In genomic region chr12:101969-102878, GRCh38 we compare ENCODE assay signal across 2 cellular contexts.
TF ChIP-seq lines count a peak whose summit lies in the region.

No MANE protein-coding gene starts in this region.

TF ChIP-seq in HCT116, 20 proteins besides CTCF, POLR2A, EP300 and RAD21 (continued from another document):
- no peak for TF ChIP-seq EGR1 (IDR thresholded peaks at IDR 0.05; ENCODE audit: low read depth)
- no peak for TF ChIP-seq EZH2 (IDR thresholded peaks at IDR 0.05)
- TF ChIP-seq YY1 (IDR thresholded peaks at IDR 0.05; ENCODE audit: extremely low read depth, insufficient replicate concordance, low read depth, low read length), result no peak
- TF ChIP-seq CBX3 (IDR thresholded peaks at IDR 0.05; ENCODE audit: low read depth), result no peak
- TF ChIP-seq ZFX (IDR thresholded peaks at IDR 0.05), result no peak
- no peak for TF ChIP-seq SIN3A (IDR thresholded peaks at IDR 0.05; ENCODE audit: low read depth)
- TF ChIP-seq, protein P1, sequence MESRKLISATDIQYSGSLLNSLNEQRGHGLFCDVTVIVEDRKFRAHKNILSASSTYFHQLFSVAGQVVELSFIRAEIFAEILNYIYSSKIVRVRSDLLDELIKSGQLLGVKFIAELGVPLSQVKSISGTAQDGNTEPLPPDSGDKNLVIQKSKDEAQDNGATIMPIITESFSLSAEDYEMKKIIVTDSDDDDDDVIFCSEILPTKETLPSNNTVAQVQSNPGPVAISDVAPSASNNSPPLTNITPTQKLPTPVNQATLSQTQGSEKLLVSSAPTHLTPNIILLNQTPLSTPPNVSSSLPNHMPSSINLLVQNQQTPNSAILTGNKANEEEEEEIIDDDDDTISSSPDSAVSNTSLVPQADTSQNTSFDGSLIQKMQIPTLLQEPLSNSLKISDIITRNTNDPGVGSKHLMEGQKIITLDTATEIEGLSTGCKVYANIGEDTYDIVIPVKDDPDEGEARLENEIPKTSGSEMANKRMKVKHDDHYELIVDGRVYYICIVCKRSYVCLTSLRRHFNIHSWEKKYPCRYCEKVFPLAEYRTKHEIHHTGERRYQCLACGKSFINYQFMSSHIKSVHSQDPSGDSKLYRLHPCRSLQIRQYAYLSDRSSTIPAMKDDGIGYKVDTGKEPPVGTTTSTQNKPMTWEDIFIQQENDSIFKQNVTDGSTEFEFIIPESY (IDR thresholded peaks at IDR 0.05; ENCODE audit: extremely low read depth, insufficient replicate concordance, low read length), result no peak
- no peak for TF ChIP-seq ELF1 (IDR thresholded peaks at IDR 0.05; ENCODE audit: borderline replicate concordance, low read depth)
- TF ChIP-seq, protein P2, sequence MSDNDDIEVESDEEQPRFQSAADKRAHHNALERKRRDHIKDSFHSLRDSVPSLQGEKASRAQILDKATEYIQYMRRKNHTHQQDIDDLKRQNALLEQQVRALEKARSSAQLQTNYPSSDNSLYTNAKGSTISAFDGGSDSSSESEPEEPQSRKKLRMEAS (IDR thresholded peaks at IDR 0.05), result no peak
- no peak for TF ChIP-seq ATF3 (IDR thresholded peaks at IDR 0.05)
- no peak for TF ChIP-seq JUND (IDR thresholded peaks at IDR 0.05)
TF ChIP-seq in HCT116: peak in this region for 0.

TF ChIP-seq in GM12878, 131 proteins besides CTCF, POLR2A, EP300 and RAD21:
- TF ChIP-seq, protein P3, sequence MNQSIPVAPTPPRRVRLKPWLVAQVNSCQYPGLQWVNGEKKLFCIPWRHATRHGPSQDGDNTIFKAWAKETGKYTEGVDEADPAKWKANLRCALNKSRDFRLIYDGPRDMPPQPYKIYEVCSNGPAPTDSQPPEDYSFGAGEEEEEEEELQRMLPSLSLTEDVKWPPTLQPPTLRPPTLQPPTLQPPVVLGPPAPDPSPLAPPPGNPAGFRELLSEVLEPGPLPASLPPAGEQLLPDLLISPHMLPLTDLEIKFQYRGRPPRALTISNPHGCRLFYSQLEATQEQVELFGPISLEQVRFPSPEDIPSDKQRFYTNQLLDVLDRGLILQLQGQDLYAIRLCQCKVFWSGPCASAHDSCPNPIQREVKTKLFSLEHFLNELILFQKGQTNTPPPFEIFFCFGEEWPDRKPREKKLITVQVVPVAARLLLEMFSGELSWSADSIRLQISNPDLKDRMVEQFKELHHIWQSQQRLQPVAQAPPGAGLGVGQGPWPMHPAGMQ (IDR thresholded peaks at IDR 0.05; ENCODE audit: borderline replicate concordance), result no peak
- TF ChIP-seq CBFB (IDR thresholded peaks at IDR 0.05; ENCODE audit: low read depth), result no peak
- no peak for TF ChIP-seq ZNF207 (IDR thresholded peaks at IDR 0.05; ENCODE audit: borderline replicate concordance)
- TF ChIP-seq, protein P4, sequence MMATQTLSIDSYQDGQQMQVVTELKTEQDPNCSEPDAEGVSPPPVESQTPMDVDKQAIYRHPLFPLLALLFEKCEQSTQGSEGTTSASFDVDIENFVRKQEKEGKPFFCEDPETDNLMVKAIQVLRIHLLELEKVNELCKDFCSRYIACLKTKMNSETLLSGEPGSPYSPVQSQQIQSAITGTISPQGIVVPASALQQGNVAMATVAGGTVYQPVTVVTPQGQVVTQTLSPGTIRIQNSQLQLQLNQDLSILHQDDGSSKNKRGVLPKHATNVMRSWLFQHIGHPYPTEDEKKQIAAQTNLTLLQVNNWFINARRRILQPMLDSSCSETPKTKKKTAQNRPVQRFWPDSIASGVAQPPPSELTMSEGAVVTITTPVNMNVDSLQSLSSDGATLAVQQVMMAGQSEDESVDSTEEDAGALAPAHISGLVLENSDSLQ (IDR thresholded peaks at IDR 0.05), result 0 out of 2 replicates have a peak, but pooled peaks have one; percentile 23
